8 cellular contexts compared by ENCODE assay signal in the genomic region with DNA sequence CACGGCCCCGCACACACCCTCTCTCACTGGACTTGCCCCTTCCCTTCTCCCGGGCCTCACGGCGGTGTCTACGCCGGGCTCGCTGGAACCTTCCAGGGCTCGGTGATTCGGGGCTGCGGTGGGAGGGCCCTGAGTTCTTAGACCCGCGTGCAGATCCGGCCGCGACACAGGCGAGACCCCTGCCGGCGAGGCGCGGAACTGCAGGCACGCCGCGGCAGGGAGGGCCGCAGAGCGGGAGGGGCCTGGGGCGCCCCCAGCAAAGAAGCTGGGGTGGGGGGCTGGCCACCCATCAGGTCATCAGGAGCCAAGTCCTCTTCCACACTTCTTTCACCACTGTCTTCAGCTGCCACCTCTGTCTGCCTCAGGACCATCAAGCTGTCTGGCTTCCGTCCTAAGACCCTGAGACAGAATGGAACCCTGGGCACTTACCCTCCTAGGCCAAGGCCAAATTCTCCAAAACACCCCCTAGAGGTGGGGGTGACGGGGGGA.
DNase-seq lines count a peak whose midpoint lies in the region; ATAC-seq lines count a peak whose summit lies in the region.

No MANE protein-coding gene starts in this region.

- CTCF ChIA-PET in CD4-positive, alpha-beta memory T cell (lab: Charles Lee; ENCODE audit: partially characterized antibody), result interaction anchor here (0.6 to 6.1 kb wide), 32 partner anchors 9 to 464 kb away, joined by 3 to 151 read pairs (median 4); partner anchors contain the start of gene LSG1

- ATAC-seq in GM21390 (IDR thresholded peaks at IDR 0.05; ENCODE audit: unreplicated experiment) (peak; percentile 77), right cardiac atrium (peak; percentile 78 to 81)

- no peaks in the 10 kb centered on the region for H3K36me3 ChIP-seq in CD4-positive, alpha-beta memory T cell (ENCODE audit: insufficient read depth, low read length)
- H3K36me3 ChIP-seq in MG63 (no peaks in the 10 kb centered on the region), skeletal muscle satellite cell (ENCODE audit: insufficient read depth, low read length) (no peaks in the 10 kb centered on the region)

- H3K4me1 Mint-ChIP-seq in CD4-positive, alpha-beta memory T cell, result peaks cover 0 to 6% (median 2%) of the 10 kb centered on the region in 4 donors
- peaks cover 6% of the 10 kb centered on the region for H3K4me1 Mint-ChIP-seq in T-helper 2 cell treated with Interferon-gamma antibody and Interleukin-4, amounts not matched to agents 5 μg/mL and 100 μg/mL, for 36 hours (ENCODE audit: low read depth)

- no peak overlapping the region for H3K4me3 ChIP-seq in CD4-positive, alpha-beta memory T cell (ENCODE audit: low read length in 2 of 2)
- H3K4me3 ChIP-seq in MG63 (no peak overlapping the region), right cardiac atrium (ENCODE audit: low read length) (no peak overlapping the region), skeletal muscle satellite cell (ENCODE audit: low read length) (peak overlapping the region; percentile 61)

- peaks cover 8% of the 10 kb centered on the region for H3K4me1 ChIP-seq in CD4-positive, alpha-beta memory T cell (ENCODE audit: insufficient read depth, low read length)
- peaks cover 5% of the 10 kb centered on the region for H3K4me1 ChIP-seq in right cardiac atrium (ENCODE audit: control insufficient read depth, insufficient read depth, low read length)
- H3K4me1 ChIP-seq in skeletal muscle satellite cell (ENCODE audit: control insufficient read depth, insufficient read depth, low read length), result peaks cover 21% of the 10 kb centered on the region

- H3K36me3 Mint-ChIP-seq in CD4-positive, alpha-beta memory T cell, result no peaks in the 10 kb centered on the region
- H3K36me3 Mint-ChIP-seq in T-helper 2 cell treated with Interferon-gamma antibody and Interleukin-4, amounts not matched to agents 5 μg/mL and 100 μg/mL, for 36 hours (ENCODE audit: low read depth), result no peaks in the 10 kb centered on the region

- H3K27me3 Mint-ChIP-seq in CD4-positive, alpha-beta memory T cell, result no peaks in the 10 kb centered on the region
- no peaks in the 10 kb centered on the region for H3K27me3 Mint-ChIP-seq in T-helper 2 cell treated with Interferon-gamma antibody and Interleukin-4, amounts not matched to agents 5 μg/mL and 100 μg/mL, for 36 hours (ENCODE audit: low read depth)

- POLR2A ChIA-PET in CD4-positive, alpha-beta memory T cell (lab: Charles Lee; ENCODE audit: partially characterized antibody), result interaction anchor here (2.0 to 2.5 kb wide), 2 partner anchors 420 to 424 kb away, joined by 10 to 11 read pairs; partner anchors contain the start of gene FAM43A

- H3K9me3 Mint-ChIP-seq in CD4-positive, alpha-beta memory T cell, result no peaks in the 10 kb centered on the region
- H3K9me3 Mint-ChIP-seq in T-helper 2 cell treated with Interferon-gamma antibody and Interleukin-4, amounts not matched to agents 5 μg/mL and 100 μg/mL, for 36 hours, result no peaks in the 10 kb centered on the region

- peak overlapping the region in 6 of 8 donors; percentile 3 to 73 (median 46) for H3K4me3 Mint-ChIP-seq in CD4-positive, alpha-beta memory T cell
- peak overlapping the region; percentile 44 for H3K4me3 Mint-ChIP-seq in T-helper 2 cell treated with Interferon-gamma antibody and Interleukin-4, amounts not matched to agents 5 μg/mL and 100 μg/mL, for 36 hours

- peak overlapping the region; percentile 75 for H3K4me2 ChIP-seq in skeletal muscle satellite cell (ENCODE audit: low read length)

- H3K27me3 ChIP-seq in CD4-positive, alpha-beta memory T cell (ENCODE audit: insufficient read depth, low read length), result no peaks in the 10 kb centered on the region
- H3K27me3 ChIP-seq in MG63, result no peaks in the 10 kb centered on the region
- H3K27me3 ChIP-seq in right cardiac atrium (ENCODE audit: control insufficient read depth, insufficient read depth), result no peaks in the 10 kb centered on the region
- no peaks in the 10 kb centered on the region for H3K27me3 ChIP-seq in skeletal muscle satellite cell (ENCODE audit: control insufficient read depth, insufficient read depth, low read length)

- H3K9ac ChIP-seq in skeletal muscle satellite cell (ENCODE audit: low read depth, low read length), result peak overlapping the region; percentile 38

- intact Hi-C loops in CD4-positive, alpha-beta memory T cell (cut with micrococcal nuclease), result loop anchor here (1.0 kb wide), 2 partner anchors 104 to 435 kb away; no protein-coding TSS in a partner anchor
- intact Hi-C loops in right cardiac atrium (cut with DNase I), result loop anchor here in 3 of 4 donors (2.0 to 10.0 kb wide), 7 partner anchors 59 to 424 kb away; no protein-coding TSS in a partner anchor

- H3K9me3 ChIP-seq in CD4-positive, alpha-beta memory T cell (ENCODE audit: control insufficient read depth in 1 of 2, low read length in 2 of 2), result no peaks in the 10 kb centered on the region
- 0 out of 2 replicates have a peak, but pooled peaks cover 3% of the 10 kb centered on the region for H3K9me3 ChIP-seq in MG63
- no peaks in the 10 kb centered on the region for H3K9me3 ChIP-seq in right cardiac atrium (ENCODE audit: control insufficient read depth, low read length)
- no peaks in the 10 kb centered on the region for H3K9me3 ChIP-seq in skeletal muscle satellite cell (replicated peaks; ENCODE audit: low read length)

- H3K27ac Mint-ChIP-seq in CD4-positive, alpha-beta memory T cell, result peak overlapping the region in 2 of 7 donors; percentile 57 to 59
- no peak overlapping the region for H3K27ac Mint-ChIP-seq in T-helper 2 cell treated with Interferon-gamma antibody and Interleukin-4, amounts not matched to agents 5 μg/mL and 100 μg/mL, for 36 hours

- DNase-seq in CD4-positive, alpha-beta memory T cell, result peak; percentile 53 to 72 (median 61)
- DNase-seq in MG63 (peak; percentile 74), anterior cingulate cortex (lab: John Stamatoyannopoulos, UW) (peak in 48 of 58 donors; percentile 8 to 79 (median 38)), right cardiac atrium (peak; percentile 70 to 90 (median 88)), kidney glomerular epithelial cell (lab: John Stamatoyannopoulos, UW) (no peak)
- peak; percentile 41 for DNase-seq in T-helper 2 cell treated with Interferon-gamma antibody and Interleukin-4, amounts not matched to agents 5 μg/mL and 100 μg/mL, for 36 hours (ENCODE audit: low spot score)

- WGBS in right cardiac atrium, result 3% methylated on average over 29 of the region's 29 CpGs

- H3K27ac ChIP-seq in CD4-positive, alpha-beta memory T cell (ENCODE audit: low read depth, low read length), result no peak overlapping the region
- H3K27ac ChIP-seq in right cardiac atrium (ENCODE audit: low read length), result no peak overlapping the region
